Comparison of ENCODE assay signal across 8 cellular contexts in the genomic region with DNA sequence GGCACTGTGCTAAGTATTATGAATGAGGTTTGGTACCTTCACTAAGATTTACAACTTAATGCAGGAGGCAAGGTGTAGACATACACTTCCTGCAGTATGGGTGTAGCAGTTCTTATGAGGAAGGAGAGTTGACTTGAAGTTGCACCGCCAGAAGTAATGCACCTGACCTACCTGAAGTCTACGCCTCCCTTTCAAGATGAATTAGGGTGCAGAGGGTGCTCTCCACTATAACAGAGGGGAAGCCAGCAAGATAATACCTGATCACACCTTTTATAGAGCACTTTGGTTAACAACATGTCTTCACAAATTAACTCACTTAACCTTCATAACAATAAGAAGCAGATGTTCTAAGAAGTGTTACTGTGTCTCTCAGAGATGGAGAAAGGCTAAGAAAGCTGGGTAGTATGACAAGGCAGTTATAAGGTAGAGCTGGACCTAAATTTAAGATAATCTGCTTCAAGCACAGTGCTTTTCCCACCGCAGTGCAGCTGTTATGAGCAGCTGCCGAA. TPM values are rescaled to one million over a fixed set of nuclear protein-coding genes. Genes with fewer than 3 reads are reported as not detected.
DNase-seq lines count a peak whose midpoint lies in the region; ATAC-seq, FAIRE-seq and TF ChIP-seq lines count a peak whose summit lies in the region.

No MANE protein-coding gene starts in this region.

- TF ChIP-seq CTCF in fibroblast of villous mesenchyme (IDR thresholded peaks at IDR 0.05; ENCODE audit: insufficient read depth, low read depth, low read length), result no peak

- H3K4me1 Mint-ChIP-seq in T-helper 17 cell, result peaks cover 34% of the 10 kb centered on the region

- no peaks in the 10 kb centered on the region for H3K27me3 Mint-ChIP-seq in T-helper 17 cell

- no peaks in the 10 kb centered on the region for H3K36me3 Mint-ChIP-seq in T-helper 17 cell (ENCODE audit: low read depth)

- H3K9ac ChIP-seq in skeletal muscle satellite cell (ENCODE audit: low read depth, low read length), result peak overlapping the region; percentile 47

- peaks cover 6% of the 10 kb centered on the region for H3K27me3 ChIP-seq in skeletal muscle satellite cell (ENCODE audit: control insufficient read depth, insufficient read depth, low read length)

- H3K4me1 ChIP-seq in skeletal muscle satellite cell (ENCODE audit: control insufficient read depth, insufficient read depth, low read length), result peaks cover 8% of the 10 kb centered on the region

- peak; percentile 2 for ATAC-seq in GM19452 (IDR thresholded peaks at IDR 0.05; ENCODE audit: unreplicated experiment)
- no peak for ATAC-seq in T-helper 17 cell

- no peaks in the 10 kb centered on the region for H3K9me3 ChIP-seq in T-helper 17 cell (ENCODE audit: control insufficient read depth, low read length, poor library complexity, severe bottlenecking)
- H3K9me3 ChIP-seq in skeletal muscle satellite cell (replicated peaks; ENCODE audit: low read length), result no peaks in the 10 kb centered on the region

- peak overlapping the region; percentile 98 for H3K4me3 Mint-ChIP-seq in T-helper 17 cell

- FAIRE-seq in RCC 7860 (lab: Jason Lieb, UNC), result no peak

- H3K4me2 ChIP-seq in skeletal muscle satellite cell (ENCODE audit: low read length), result peak overlapping the region; percentile 78

- H3K4me3 ChIP-seq in fibroblast of villous mesenchyme (ENCODE audit: low read depth, low read length) (peak overlapping the region; percentile 95), skeletal muscle satellite cell (ENCODE audit: low read length) (peak overlapping the region; percentile 95)

- H3K36me3 ChIP-seq in skeletal muscle satellite cell (ENCODE audit: insufficient read depth, low read length), result peaks cover 6% of the 10 kb centered on the region

- peak overlapping the region; percentile 97 for H3K27ac Mint-ChIP-seq in T-helper 17 cell

- no peak for DNase-seq in T-helper 17 cell
- no peak for DNase-seq in fibroblast of villous mesenchyme (ENCODE audit: low read depth)
- DNase-seq in RCC 7860 (ENCODE audit: low spot score), result no peak
- DNase-seq in ecto neural progenitor cell (ENCODE audit: low spot score), result no peak
- no peak for DNase-seq in NCI-H1105 (lab: John Stamatoyannopoulos, UW)
- no peak for DNase-seq in DMS79 treated with DMSO at 0.1 percent for 48 hours (lab: John Stamatoyannopoulos, UW)

RNA-seq across cellular contexts. Expression of gene RAB18, which starts 0.6 kb away (rescaled TPM):
- total RNA-seq in T-helper 17 cell (100 to 1,000 TPM; 101 to 112 TPM), fibroblast of villous mesenchyme (44.1 and 61.7 TPM in 2 replicates)
- total RNA-seq in skeletal muscle satellite cell (2012; rRNA removed), result 27.5 and 29.4 TPM in 2 replicates
